ENCODE assay signal across 10 cellular contexts in genomic region chr15:31337352-31338031, GRCh38. TPM values are rescaled to one million over a fixed set of nuclear protein-coding genes. Genes with fewer than 3 reads are reported as not detected.
DNase-seq lines count a peak whose midpoint lies in the region; ATAC-seq and TF ChIP-seq lines count a peak whose summit lies in the region.
"Had no signal": no experiment of that assay in that cellular context is flagged by ENCODE, and none has a peak within 500 bp of the region (broad histone marks: within the 10 kb centered on the region; RNA-seq: fewer than 3 reads in every experiment).

No MANE protein-coding gene starts in this region.

- TF ChIP-seq CTCF in OCI-LY1 (IDR thresholded peaks at IDR 0.05; ENCODE audit: low read length) = no peak
- no peak for TF ChIP-seq CTCF in spleen (IDR thresholded peaks at IDR 0.05 in 8 of 11, conservative IDR thresholded peaks at IDR 0.05 in 3 of 11)

- no peak for DNase-seq in CD8-positive, alpha-beta memory T cell
- no peak for DNase-seq in effector memory CD8-positive, alpha-beta T cell
- DNase-seq in spleen (no peak), SW 1271 (lab: John Stamatoyannopoulos, UW) (no peak), iPS-NIHi7 (ENCODE audit: extremely low spot score) (no peak)
- DNase-seq: NCI-H2171 had no signal

- H3K9me3 ChIP-seq in CD8-positive, alpha-beta memory T cell (ENCODE audit: low read length) = no peaks in the 10 kb centered on the region
- H3K9me3 ChIP-seq in OCI-LY1 (ENCODE audit: low read length) (no peaks in the 10 kb centered on the region), spleen (no peaks in the 10 kb centered on the region)

- peaks cover 90% of the 10 kb centered on the region for H3K79me2 ChIP-seq in OCI-LY1 (ENCODE audit: insufficient read depth, low read length)

- H3K9ac ChIP-seq in OCI-LY1 (ENCODE audit: low read length) = peak overlapping the region; percentile 39; the same call in 1 of the 2 replicates

- H3K27ac Mint-ChIP-seq in CD8-positive, alpha-beta memory T cell = peak overlapping the region; percentile 24 to 96 (median 89)
- H3K27ac Mint-ChIP-seq in effector memory CD8-positive, alpha-beta T cell = peak overlapping the region; percentile 89 to 99

- peak overlapping the region; percentile 63 for H3K4me2 ChIP-seq in OCI-LY1 (ENCODE audit: low read length)

- 72 to 77% (median 73%) methylated on average over 12 of the region's 12 CpGs for WGBS in spleen, 5 donors

- CTCF ChIA-PET in CD8-positive, alpha-beta memory T cell (lab: Charles Lee) = interaction anchor here (1.1 to 1.9 kb wide), 2 partner anchors 9 to 28 kb away, joined by 4 to 7 read pairs; no protein-coding TSS in a partner anchor

- H2AFZ ChIP-seq in OCI-LY1 (ENCODE audit: low read length) = no peak overlapping the region

- TF ChIP-seq POLR2A in spleen (IDR thresholded peaks at IDR 0.05) = no peak

- intact Hi-C loops in spleen (cut with DNase I; ENCODE audit: low total_unique reads) = loop anchor here (10.0 kb wide), 1 partner anchor 57 kb away; no protein-coding TSS in a partner anchor

- peaks cover 0 to 52% (median 3%) of the 10 kb centered on the region in 3 donors for H3K36me3 Mint-ChIP-seq in CD8-positive, alpha-beta memory T cell
- H3K36me3 Mint-ChIP-seq in effector memory CD8-positive, alpha-beta T cell (ENCODE audit: insufficient read depth) = peaks cover 80% of the 10 kb centered on the region

- no peak for ATAC-seq in effector memory CD8-positive, alpha-beta T cell (replicated peaks)
- ATAC-seq in GM18517 (IDR thresholded peaks at IDR 0.05; ENCODE audit: unreplicated experiment) = no peak

- H3K4me1 Mint-ChIP-seq in CD8-positive, alpha-beta memory T cell = peaks cover 96 to 100% (median 97%) of the 10 kb centered on the region in 3 donors
- peaks cover 84 to 88% of the 10 kb centered on the region in 2 donors for H3K4me1 Mint-ChIP-seq in effector memory CD8-positive, alpha-beta T cell (ENCODE audit: low read depth in 2 of 2)

- no peak overlapping the region for H3K4me3 ChIP-seq in CD8-positive, alpha-beta memory T cell (ENCODE audit: low read length)
- H3K4me3 ChIP-seq in OCI-LY1 (ENCODE audit: low read depth, low read length, poor library complexity, severe bottlenecking) (peak overlapping the region; percentile 28), spleen (peak overlapping the region in 1 of 8 donors; percentile 40)
- H3K4me3 ChIP-seq: cardiac muscle cell had no signal

- H3K27ac ChIP-seq in CD8-positive, alpha-beta memory T cell (ENCODE audit: low read depth, low read length) = no peak overlapping the region
- H3K27ac ChIP-seq in OCI-LY1 (ENCODE audit: low read depth, low read length, poor library complexity, severe bottlenecking) (peak overlapping the region; percentile 90), spleen (peak overlapping the region in 5 of 8 donors; percentile 68 to 100 (median 98))
- H3K27ac ChIP-seq: cardiac muscle cell had no signal

- H3K27me3 Mint-ChIP-seq in CD8-positive, alpha-beta memory T cell = no peaks in the 10 kb centered on the region
- H3K27me3 Mint-ChIP-seq in effector memory CD8-positive, alpha-beta T cell = no peaks in the 10 kb centered on the region
- H3K27me3 Mint-ChIP-seq: progenitor cell of endocrine pancreas had no signal

- no peaks in the 10 kb centered on the region for H3K27me3 ChIP-seq in CD8-positive, alpha-beta memory T cell (ENCODE audit: insufficient read depth, low read length, poor library complexity, severe bottlenecking)
- no peaks in the 10 kb centered on the region for H3K27me3 ChIP-seq in OCI-LY1 (ENCODE audit: insufficient read depth, low read length)
- no peaks in the 10 kb centered on the region for H3K27me3 ChIP-seq in spleen (replicated peaks in 1 of 7)
- H3K27me3 ChIP-seq: cardiac muscle cell had no signal

- POLR2A ChIA-PET in CD8-positive, alpha-beta memory T cell (lab: Charles Lee) = interaction anchor here (0.5 to 1.3 kb wide), 2 partner anchors 24 to 29 kb away, joined by 3 to 4 read pairs; no protein-coding TSS in a partner anchor

- no peaks in the 10 kb centered on the region for H3K9me2 ChIP-seq in OCI-LY1 (ENCODE audit: low read depth, low read length)

- no peaks in the 10 kb centered on the region for H4K20me1 ChIP-seq in OCI-LY1 (ENCODE audit: insufficient read depth, low read length)

- peak overlapping the region; percentile 61 to 78 (median 71) for H3K4me3 Mint-ChIP-seq in CD8-positive, alpha-beta memory T cell
- peak overlapping the region; percentile 65 to 99 for H3K4me3 Mint-ChIP-seq in effector memory CD8-positive, alpha-beta T cell

- H3K9me3 Mint-ChIP-seq in CD8-positive, alpha-beta memory T cell = no peaks in the 10 kb centered on the region
- no peaks in the 10 kb centered on the region for H3K9me3 Mint-ChIP-seq in effector memory CD8-positive, alpha-beta T cell

- 0 out of 2 replicates have a peak, but pooled peaks cover 5% of the 10 kb centered on the region for H3F3A ChIP-seq in OCI-LY1 (ENCODE audit: insufficient read depth, low read length)

- peaks cover 98% of the 10 kb centered on the region for H3K4me1 ChIP-seq in CD8-positive, alpha-beta memory T cell (ENCODE audit: insufficient read depth, low read length)
- H3K4me1 ChIP-seq in OCI-LY1 (ENCODE audit: insufficient read depth, low read length, severe bottlenecking) (peaks cover 100% of the 10 kb centered on the region), spleen (peaks cover 39 to 100% (median 99%) of the 10 kb centered on the region in 6 donors)

- peaks cover 6% of the 10 kb centered on the region for H3K36me3 ChIP-seq in CD8-positive, alpha-beta memory T cell (ENCODE audit: insufficient read depth, low read length)
- H3K36me3 ChIP-seq in OCI-LY1 (ENCODE audit: insufficient read depth, low read length) = peaks cover 9% of the 10 kb centered on the region; the same call in 1 of the 2 replicates
- H3K36me3 ChIP-seq in spleen = peaks cover 0 to 23% (median 0%) of the 10 kb centered on the region in 6 donors
- H3K36me3 ChIP-seq: cardiac muscle cell had no signal

RNA-seq across cellular contexts. Expression of gene KLF13, which starts 10.9 kb away (rescaled TPM):
- 100 to 1,000 TPM; 145 to 147 TPM for total RNA-seq in CD8-positive, alpha-beta memory T cell
- polyA plus RNA-seq in CD8-positive, alpha-beta memory T cell = 109 TPM
- 100 to 1,000 TPM in 1 of 7 donors, 10 to 100 TPM in 6; 71.6 to 111 (median 85.8) TPM for total RNA-seq in spleen
- polyA plus RNA-seq in spleen = 10 to 100 TPM; 21.8 to 43.3 (median 43.1) TPM
